27 cellular contexts compared by ENCODE assay signal in the genomic region with DNA sequence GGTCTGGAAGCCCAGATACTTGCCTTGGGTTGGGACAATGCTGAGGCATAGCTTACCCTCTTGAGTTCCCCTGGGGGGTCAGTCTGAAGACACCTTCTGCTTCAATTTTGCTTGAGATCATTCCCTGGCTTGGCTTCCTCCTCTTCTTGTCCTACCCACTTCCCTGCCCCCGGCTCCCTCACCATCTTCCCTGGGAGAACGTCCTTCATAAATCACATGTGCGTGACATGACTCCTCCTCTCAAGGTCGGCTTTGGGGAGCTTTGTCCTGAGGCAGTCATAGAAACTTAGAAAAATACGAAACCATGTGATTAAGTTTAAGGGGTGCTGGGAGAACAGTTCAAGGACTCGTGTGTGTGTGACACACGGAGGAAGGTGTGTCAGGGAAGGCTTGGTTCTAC.
"Had no signal": no experiment of that assay in that cellular context is flagged by ENCODE, and none has a peak within 500 bp of the region (broad histone marks: within the 10 kb centered on the region; RNA-seq: fewer than 3 reads in every experiment).

No MANE protein-coding gene starts in this region.

- H3K4me3 ChIP-seq: MG63, SJCRH30, SK-N-MC had no signal

- ATAC-seq: activated CD8-positive, alpha-beta T cell treated with anti-CD3 and anti-CD28 coated beads for 36 hours; activated T-cell treated with anti-CD3 and anti-CD28 coated beads, Interleukin-2, amount 50 U/mL, for 72 hours; activated T-helper 17 cell treated with anti-CD3 and anti-CD28 coated beads, Interleukin-2, amount 50 U/mL, for 72 hours; Panc1 had no signal

- H3K9me3 ChIP-seq: MG63 had no signal

- H3K27ac ChIP-seq: brain microvascular endothelial cell, SJCRH30, SK-N-MC had no signal

- H3K27me3 ChIP-seq: brain microvascular endothelial cell, MG63, SJCRH30 had no signal

- H3K36me3 ChIP-seq: brain microvascular endothelial cell, MG63, SJCRH30 had no signal

- DNase-seq: activated CD4-positive, alpha-beta T cell treated with anti-CD3 and anti-CD28 coated beads, Interleukin-2, amount 10 ng/mL, durations not matched to agents 24 days and 14 days; activated CD4-positive, alpha-beta T cell treated with anti-CD3 and anti-CD28 coated beads, Interleukin-2, amount 50 U/mL, for 4 hours; activated CD8-positive, alpha-beta T cell treated with anti-CD3 and anti-CD28 coated beads for 36 hours; activated effector memory CD4-positive, alpha-beta T cell treated with anti-CD3 and anti-CD28 coated beads, Interleukin-2, amount 50 U/mL, for 16 hours; activated naive CD4-positive, alpha-beta T cell; activated naive CD4-positive, alpha-beta T cell treated with anti-CD3 and anti-CD28 coated beads, Interleukin-2, amount 50 U/mL, for 16 hours; activated naive CD8-positive, alpha-beta T cell treated with anti-CD3 and anti-CD28 coated beads for 36 hours; activated T-cell treated with anti-CD3 and anti-CD28 coated beads, Interleukin-2, amount 50 U/mL, for 1 hour; activated T-cell treated with anti-CD3 and anti-CD28 coated beads, Interleukin-2, amount 50 U/mL, for 72 hours; amniotic stem cell; brain microvascular endothelial cell; central memory CD4-positive, alpha-beta T cell; MG63; NCI-H1048; NCI-H1105 treated with DMSO at 0.1 percent for 48 hours; NCI-H1436; NCI-H1694; NCI-H1930; NCI-H2081 treated with DMSO at 0.1 percent for 48 hours; NCI-H345; NCI-H524 treated with DMSO at 0.1 percent for 48 hours; SHP77; SJCRH30; T1000 had no signal

- H3K4me1 ChIP-seq: SJCRH30 had no signal
